Comparison of ENCODE assay signal across 17 cellular contexts in the genomic region with DNA sequence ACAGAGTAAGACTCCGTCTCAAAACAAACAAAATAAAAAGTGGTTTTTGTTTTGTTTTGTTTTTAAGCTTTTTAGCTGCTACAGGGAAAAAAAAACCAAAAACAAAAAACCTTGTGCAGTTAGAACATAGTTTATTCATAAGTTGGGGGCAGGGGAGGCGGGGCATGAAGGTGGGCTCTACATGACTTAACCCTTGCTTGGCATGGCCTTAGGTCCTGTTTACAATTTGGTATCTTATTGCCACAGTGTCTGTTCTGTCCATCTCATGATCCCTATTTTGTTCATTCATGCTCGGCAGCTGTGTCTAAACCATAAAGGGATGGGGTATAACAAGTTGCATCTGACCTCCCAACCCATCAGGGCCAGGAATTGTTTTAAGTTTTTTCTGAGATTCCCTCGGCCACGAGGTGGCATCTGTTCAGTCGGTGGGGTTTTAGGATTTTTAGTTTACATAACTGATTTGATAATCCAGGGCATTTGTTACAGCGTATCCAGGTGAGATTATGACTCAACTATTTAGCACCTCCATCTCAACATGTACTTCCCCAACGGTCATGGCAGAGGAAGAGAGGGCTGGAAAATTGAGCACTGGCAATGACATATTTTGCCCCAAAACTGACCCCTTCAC. TPM values are rescaled to one million over a fixed set of nuclear protein-coding genes. Genes with fewer than 3 reads are reported as not detected.
DNase-seq lines count a peak whose midpoint lies in the region; ATAC-seq and TF ChIP-seq lines count a peak whose summit lies in the region.
"Had no signal": no experiment of that assay in that cellular context is flagged by ENCODE, and none has a peak within 500 bp of the region (broad histone marks: within the 10 kb centered on the region; RNA-seq: fewer than 3 reads in every experiment).

No MANE protein-coding gene starts in this region.

- H3K27me3 Mint-ChIP-seq in activated naive CD8-positive, alpha-beta T cell treated with anti-CD3 and anti-CD28 coated beads, Interleukin-2, amount 50 U/mL, for 24 hours: no peaks in the 10 kb centered on the region
- H3K27me3 Mint-ChIP-seq in activated naive CD8-positive, alpha-beta T cell treated with anti-CD3 and anti-CD28 coated beads for 36 hours: no peaks in the 10 kb centered on the region

- H3K4me1 Mint-ChIP-seq in activated naive CD8-positive, alpha-beta T cell treated with anti-CD3 and anti-CD28 coated beads, Interleukin-2, amount 50 U/mL, for 24 hours: peaks cover 30% of the 10 kb centered on the region
- peaks cover 33% of the 10 kb centered on the region for H3K4me1 Mint-ChIP-seq in activated naive CD8-positive, alpha-beta T cell treated with anti-CD3 and anti-CD28 coated beads for 36 hours

- no peak overlapping the region for H3K4me2 ChIP-seq in MM.1S (ENCODE audit: low read depth, low read length)

- H3K36me3 ChIP-seq in MM.1S (replicated peaks; ENCODE audit: insufficient read depth, low read length): peaks cover 2% of the 10 kb centered on the region; the same call in 1 of the 2 replicates
- peaks cover 18 to 26% (median 25%) of the 10 kb centered on the region in 4 donors for H3K36me3 ChIP-seq in stomach

- H3K4me3 ChIP-seq in MM.1S (ENCODE audit: low read length) (no peak overlapping the region), epithelial cell of proximal tubule (ENCODE audit: low read depth, low read length) (no peak overlapping the region), stomach (no peak overlapping the region)
- H3K4me3 ChIP-seq: SJSA1 had no signal

- no peak for TF ChIP-seq POLR2A in stomach (IDR thresholded peaks at IDR 0.05)

- 38 to 48% (median 45%) methylated on average over 8 of the region's 8 CpGs for WGBS in stomach, 5 donors

- ATAC-seq in activated naive CD8-positive, alpha-beta T cell treated with anti-CD3 and anti-CD28 coated beads, Interleukin-2, amount 50 U/mL, for 24 hours: no peak
- no peak for ATAC-seq in HG03108 (IDR thresholded peaks at IDR 0.05; ENCODE audit: unreplicated experiment)

- H3K27ac ChIP-seq in MM.1S (ENCODE audit: low read length) (no peak overlapping the region), stomach (peak overlapping the region in 2 of 5 donors; percentile 72 to 84)
- H3K27ac ChIP-seq: SJSA1, WERI-Rb-1 had no signal

- no peak for TF ChIP-seq EP300 in stomach (IDR thresholded peaks at IDR 0.05)

- H3K27me3 ChIP-seq in MM.1S (replicated peaks; ENCODE audit: insufficient read depth, low read length): no peaks in the 10 kb centered on the region
- H3K27me3 ChIP-seq in stomach: no peaks in the 10 kb centered on the region
- H3K27me3 ChIP-seq: SJSA1 had no signal

- no peak overlapping the region for H2AFZ ChIP-seq in MM.1S (ENCODE audit: low read length)

- H3K4me1 ChIP-seq in MM.1S (ENCODE audit: low read length): no peaks in the 10 kb centered on the region
- peaks cover 19 to 83% (median 42%) of the 10 kb centered on the region in 4 donors for H3K4me1 ChIP-seq in stomach

- H3F3A ChIP-seq in MM.1S (ENCODE audit: insufficient read depth, low read length): no peaks in the 10 kb centered on the region

- peaks cover 2% of the 10 kb centered on the region for H3K36me3 Mint-ChIP-seq in activated naive CD8-positive, alpha-beta T cell treated with anti-CD3 and anti-CD28 coated beads, Interleukin-2, amount 50 U/mL, for 24 hours (ENCODE audit: low read depth)
- peaks cover 4% of the 10 kb centered on the region for H3K36me3 Mint-ChIP-seq in activated naive CD8-positive, alpha-beta T cell treated with anti-CD3 and anti-CD28 coated beads for 36 hours

- peaks cover 16% of the 10 kb centered on the region for H3K79me2 ChIP-seq in MM.1S (ENCODE audit: low read length)

- peak; percentile 19 for TF ChIP-seq CTCF in MM.1S (IDR thresholded peaks at IDR 0.05; ENCODE audit: low read length)
- TF ChIP-seq CTCF in epithelial cell of proximal tubule (conservative IDR thresholded peaks at IDR 0.05; ENCODE audit: low read depth, low read length): peak; percentile 33
- no peak for TF ChIP-seq CTCF in stomach (IDR thresholded peaks at IDR 0.05)

- H3K9ac ChIP-seq in MM.1S (ENCODE audit: low read length): no peak overlapping the region

- no peaks in the 10 kb centered on the region for H3K9me2 ChIP-seq in MM.1S (replicated peaks; ENCODE audit: insufficient read depth, low read length)

- H4K20me1 ChIP-seq in MM.1S (ENCODE audit: insufficient read depth, low read length): no peaks in the 10 kb centered on the region

- intact Hi-C loops in stomach (cut with DNase I; ENCODE audit: low total_unique reads): no loop called here

- no peak overlapping the region for H3K4me3 Mint-ChIP-seq in activated naive CD8-positive, alpha-beta T cell treated with anti-CD3 and anti-CD28 coated beads, Interleukin-2, amount 50 U/mL, for 24 hours
- H3K4me3 Mint-ChIP-seq in activated naive CD8-positive, alpha-beta T cell treated with anti-CD3 and anti-CD28 coated beads for 36 hours: no peak overlapping the region

- no peak for DNase-seq in activated naive CD8-positive, alpha-beta T cell treated with anti-CD3 and anti-CD28 coated beads, Interleukin-2, amount 50 U/mL, for 24 hours
- DNase-seq in activated naive CD8-positive, alpha-beta T cell treated with anti-CD3 and anti-CD28 coated beads for 36 hours: no peak
- DNase-seq in MM.1S (no peak), epithelial cell of proximal tubule (ENCODE audit: low read depth) (no peak), stomach (peak; percentile 15), epidermal melanocyte (ENCODE audit: insufficient read length, low spot score) (no peak)
- DNase-seq in stimulated activated CD4-positive, alpha-beta T cell treated with anti-CD3 and anti-CD28 coated beads, Interleukin-15, amount 100 ng/mL, for 24 hours: no peak
- DNase-seq: AML-193; amygdala; NCI-H1694 treated with DMSO at 0.1 percent for 48 hours; NCI-H82; stimulated activated CD8-positive, alpha-beta memory T cell treated with anti-CD3 and anti-CD28 coated beads, Interleukin-4, amount 100 ng/mL, for 48 hours; WERI-Rb-1 had no signal

- no peaks in the 10 kb centered on the region for H3K9me3 ChIP-seq in MM.1S (replicated peaks; ENCODE audit: insufficient read depth, low read length)
- H3K9me3 ChIP-seq in stomach: no peaks in the 10 kb centered on the region

- H3K9me3 Mint-ChIP-seq in activated naive CD8-positive, alpha-beta T cell treated with anti-CD3 and anti-CD28 coated beads, Interleukin-2, amount 50 U/mL, for 24 hours: no peaks in the 10 kb centered on the region
- no peaks in the 10 kb centered on the region for H3K9me3 Mint-ChIP-seq in activated naive CD8-positive, alpha-beta T cell treated with anti-CD3 and anti-CD28 coated beads for 36 hours

- peak overlapping the region; percentile 16 for H3K27ac Mint-ChIP-seq in activated naive CD8-positive, alpha-beta T cell treated with anti-CD3 and anti-CD28 coated beads, Interleukin-2, amount 50 U/mL, for 24 hours
- H3K27ac Mint-ChIP-seq in activated naive CD8-positive, alpha-beta T cell treated with anti-CD3 and anti-CD28 coated beads for 36 hours: no peak overlapping the region

RNA-seq across cellular contexts. Expression of a gene that starts 6.9 kb away (rescaled TPM):
- 10 to 100 TPM; 20.4 to 20.6 TPM for total RNA-seq in activated naive CD8-positive, alpha-beta T cell treated with anti-CD3 and anti-CD28 coated beads for 36 hours
- total RNA-seq in epithelial cell of proximal tubule: 14.0 and 17.9 TPM in 2 replicates
- total RNA-seq in stomach: 10 to 100 TPM in 4 of 5 donors, 1 to 10 TPM in 1; 7.3 to 44.9 (median 19.6) TPM
- 1 to 10 TPM; 3.6 to 5.1 (median 3.7) TPM for polyA plus RNA-seq in stomach

RNA-seq across cellular contexts. Expression of a gene that starts 13.0 kb away (rescaled TPM):
- total RNA-seq in activated naive CD8-positive, alpha-beta T cell treated with anti-CD3 and anti-CD28 coated beads for 36 hours: under 1 TPM; 0.42 to 0.45 TPM
- total RNA-seq in epithelial cell of proximal tubule: 4.8 and 12.5 TPM in 2 replicates
- total RNA-seq in stomach: 100 to 1,000 TPM in 1 of 5 donors, 10 to 100 TPM in 1, 1 to 10 TPM in 2, not detected in 1; 1.2 to 120 (median 9.9) TPM
- polyA plus RNA-seq in stomach: 1 to 10 TPM in 2 of 3 donors, under 1 TPM in 1; 0.92 to 7.8 (median 1.3) TPM
- total RNA-seq: SJSA1 had no signal
- polyA plus RNA-seq: liver, neural cell had no signal

RNA-seq across cellular contexts. Expression of a gene that starts 53.3 kb away (rescaled TPM):
- total RNA-seq in activated naive CD8-positive, alpha-beta T cell treated with anti-CD3 and anti-CD28 coated beads for 36 hours: 100 to 1,000 TPM; 104 to 108 TPM
- total RNA-seq in epithelial cell of proximal tubule (76.7 and 81.1 TPM in 2 replicates), stomach (100 to 1,000 TPM in 1 of 5 donors, 10 to 100 TPM in 4; 14.1 to 171 (median 49.0) TPM)
- polyA plus RNA-seq in stomach: 10 to 100 TPM; 69.2 to 86.4 (median 83.9) TPM

RNA-seq across cellular contexts. Expression of a gene that starts 59.9 kb away (rescaled TPM):
- 1 to 10 TPM; 2.4 to 3.3 TPM for total RNA-seq in activated naive CD8-positive, alpha-beta T cell treated with anti-CD3 and anti-CD28 coated beads for 36 hours
- total RNA-seq in epithelial cell of proximal tubule: 2.1 TPM in 1 of 2 replicates, not detected in the other
- 1 to 10 TPM in 2 of 5 donors, under 1 TPM in 1, not detected in 2; 0.29 to 1.4 (median 1.3) TPM for total RNA-seq in stomach
- polyA plus RNA-seq in stomach: under 1 TPM; 0.25 to 0.90 (median 0.61) TPM

Comparison
In these comparisons a context has a peak if more than half of its experiments do, and no peak if none do; other contexts are left out.
1. CTCF ChIP-seq: peak in MM.1S (single experiment) and epithelial cell of proximal tubule (single experiment); none in stomach (0 of 7).